25 cellular contexts compared by ENCODE assay signal in the genomic region with DNA sequence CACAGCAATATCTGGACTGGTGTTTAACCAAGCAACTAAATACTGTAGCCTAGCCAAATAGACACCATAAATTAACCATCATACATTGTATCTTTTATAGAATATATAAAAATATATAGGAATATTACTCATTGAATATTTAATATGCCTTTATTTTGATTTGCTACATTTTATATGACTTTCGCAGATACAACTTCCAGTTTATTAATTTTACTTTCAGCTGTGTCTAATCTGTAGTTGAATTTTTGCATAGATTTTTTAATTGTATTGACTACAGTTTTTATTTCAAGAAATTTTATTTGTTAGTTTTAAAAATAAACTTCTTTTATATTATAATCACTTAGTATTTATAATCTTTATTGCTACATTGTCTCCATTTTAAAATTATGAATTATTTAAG.
A peak's percentile ranks its signal among the peaks of the same experiment; 100 is the strongest.
DNase-seq lines count a peak whose midpoint lies in the region; ATAC-seq, FAIRE-seq and TF ChIP-seq lines count a peak whose summit lies in the region.
"Had no signal": no experiment of that assay in that cellular context is flagged by ENCODE, and none has a peak within 500 bp of the region (broad histone marks: within the 10 kb centered on the region; RNA-seq: fewer than 3 reads in every experiment).

No MANE protein-coding gene starts in this region.

- CTCF ChIA-PET in SK-N-SH (lab: Yijun Ruan, JAX) (no interaction called here), K562 (lab: Yijun Ruan, JAX; ENCODE audit: low intra/inter-chr PET ratio) (no interaction called here)

- TF ChIP-seq POLR2A in K562 (conservative IDR thresholded peaks at IDR 0.05) = no peak

- 86% methylated on average over 1 of the region's 1 CpG for WGBS in SK-N-SH (ENCODE audit: low lambda C conversion rate)
- WGBS in K562 (ENCODE audit: insufficient coverage, low coverage, missing lambda C conversion rate) = 76% methylated on average over 1 of the region's 1 CpG

- no peak for ATAC-seq in SK-N-SH treated with all-trans-retinoic acid at 6 μM for 48 hours
- no peak for ATAC-seq in K562
- ATAC-seq: A549, GM12878 had no signal

- POLR2A ChIA-PET in SK-N-SH (lab: Yijun Ruan, JAX) (no interaction called here), K562 (lab: Yijun Ruan, JAX) (no interaction called here)

- no peak for TF ChIP-seq CTCF in SK-N-SH (IDR thresholded peaks at IDR 0.05)
- no peak for TF ChIP-seq CTCF in K562 (IDR thresholded peaks at IDR 0.05 in 2 of 3, conservative IDR thresholded peaks at IDR 0.05 in 1 of 3; ENCODE audit: insufficient read depth in 2 of 3, low read depth in 1 of 3, low read length in 3 of 3)

- intact Hi-C loops in K562 (cut with micrococcal nuclease) = no loop called here
- intact Hi-C loops in posterior vena cava (cut with DNase I) = no loop called here

- H3K9me2 ChIP-seq in SK-N-SH = no peaks in the 10 kb centered on the region

- H3K4me3 ChIP-seq in SK-N-SH (ENCODE audit: low read depth in 2 of 2, low read length in 1 of 2) = no peak overlapping the region
- H3K4me3 ChIP-seq in K562 = no peak overlapping the region
- H3K4me3 ChIP-seq: A549; BLaER1 treated with 17β-estradiol and CSF1 and Interleukin-3, amounts not matched to agents 10 nM and 100 nM; GM12878; GM23248 had no signal

- no peaks in the 10 kb centered on the region for H3F3A ChIP-seq in SK-N-SH (replicated peaks; ENCODE audit: insufficient read depth)

- H4K20me1 ChIP-seq in SK-N-SH (ENCODE audit: insufficient read depth) (no peaks in the 10 kb centered on the region), K562 (replicated peaks; ENCODE audit: control insufficient read depth, insufficient read depth, low read length) (no peaks in the 10 kb centered on the region)
- H4K20me1 ChIP-seq: BLaER1 treated with 17β-estradiol and CSF1 and Interleukin-3, amounts not matched to agents 10 nM and 100 nM had no signal

- H3K79me2 ChIP-seq in SK-N-SH (ENCODE audit: insufficient read depth) (no peaks in the 10 kb centered on the region), K562 (ENCODE audit: control insufficient read depth, insufficient read depth, low read length) (no peaks in the 10 kb centered on the region)

- no peaks in the 10 kb centered on the region for H3K9me1 ChIP-seq in K562 (ENCODE audit: control insufficient read depth, insufficient read depth, low read length)

- H3K27me3 ChIP-seq in SK-N-SH (ENCODE audit: insufficient read depth) (no peaks in the 10 kb centered on the region), K562 (ENCODE audit: control insufficient read depth in 2 of 2, insufficient read depth in 2 of 2, low read length in 2 of 2) (no peaks in the 10 kb centered on the region)
- H3K27me3 ChIP-seq: BE2C; BLaER1 treated with 17β-estradiol and CSF1 and Interleukin-3, amounts not matched to agents 10 nM and 100 nM had no signal

- H3K4me1 ChIP-seq in SK-N-SH (ENCODE audit: control insufficient read depth in 1 of 2, insufficient read depth in 2 of 2, low read depth in 1 of 2, low read length in 1 of 2) (peaks cover 0 to 8% of the 10 kb centered on the region in 2 experiments; a peak in 1 of 4 replicates), K562 (replicated peaks in 1 of 2; ENCODE audit: control insufficient read depth in 2 of 2, insufficient read depth in 2 of 2, low read length in 2 of 2) (no peaks in the 10 kb centered on the region)
- H3K4me1 ChIP-seq: A549; BE2C; BLaER1 treated with 17β-estradiol and CSF1 and Interleukin-3, amounts not matched to agents 10 nM and 100 nM had no signal

- in situ Hi-C loops in K562 (cut with MboI) = loop anchor here (25.0 kb wide), 1 partner anchor 617 kb away; no protein-coding TSS in a partner anchor

- DNase-seq in SK-N-SH (no peak), K562 (ENCODE audit: extremely low read depth in 1 of 4, low spot score in 3 of 4) (no peak), NCI-H345 treated with DMSO at 0.1 percent for 48 hours (lab: John Stamatoyannopoulos, UW; ENCODE audit: unreplicated experiment) (no peak), posterior vena cava (ENCODE audit: low spot score) (no peak), NCI-H82 (lab: John Stamatoyannopoulos, UW) (no peak)
- DNase-seq: 8988T; ACHN; AML-193; BE2C; CD4-positive, alpha-beta T cell; CD8-positive, alpha-beta memory T cell; DMS 273 treated with DMSO at 0.1 percent for 48 hours; DND-41; GDM1; GM23248; H7; HCEC 1CT had no signal

- H3K9me3 ChIP-seq in SK-N-SH = peaks cover 7% of the 10 kb centered on the region; the same call in 1 of the 2 replicates
- no peaks in the 10 kb centered on the region for H3K9me3 ChIP-seq in K562 (replicated peaks; ENCODE audit: control insufficient read depth, insufficient read depth, low read depth, low read length)
- H3K9me3 ChIP-seq: BE2C had no signal

- H3K4me2 ChIP-seq in SK-N-SH (no peak overlapping the region), K562 (ENCODE audit: insufficient read depth, low read length) (no peak overlapping the region)
- H3K4me2 ChIP-seq: A549; BLaER1 treated with 17β-estradiol and CSF1 and Interleukin-3, amounts not matched to agents 10 nM and 100 nM had no signal

- no peak overlapping the region for H2AFZ ChIP-seq in SK-N-SH (ENCODE audit: low read depth)
- H2AFZ ChIP-seq in K562 (ENCODE audit: low read depth, low read length) = no peak overlapping the region
- H2AFZ ChIP-seq: GM23248 had no signal

- H3K36me3 ChIP-seq in SK-N-SH (replicated peaks in 1 of 2; ENCODE audit: control insufficient read depth in 1 of 2, insufficient read depth in 2 of 2, low read length in 1 of 2) (peaks cover 0 to 5% of the 10 kb centered on the region in 2 experiments), K562 (ENCODE audit: control insufficient read depth, insufficient read depth, low read length) (no peaks in the 10 kb centered on the region)
- H3K36me3 ChIP-seq: BE2C; BLaER1 treated with 17β-estradiol and CSF1 and Interleukin-3, amounts not matched to agents 10 nM and 100 nM had no signal

- H3K27ac ChIP-seq in SK-N-SH (ENCODE audit: low read depth in 2 of 2, low read length in 1 of 2) = no peak overlapping the region
- H3K27ac ChIP-seq in K562 (ENCODE audit: extremely low read depth, low read depth, low read length) = no peak overlapping the region
- H3K27ac ChIP-seq: A549; BLaER1 treated with 17β-estradiol and CSF1 and Interleukin-3, amounts not matched to agents 10 nM and 100 nM; GM23248 had no signal

- TF ChIP-seq EP300 in SK-N-SH (IDR thresholded peaks at IDR 0.05; ENCODE audit: borderline replicate concordance in 1 of 2, low read depth in 1 of 2, low read length in 1 of 2) (no peak), K562 (IDR thresholded peaks at IDR 0.05; ENCODE audit: low read length) (no peak)

- no TSS peak for BruUV-seq in K562 (replicated peaks; lab: Mats Ljungman, UMichigan)

- FAIRE-seq in K562 (lab: Jason Lieb, UNC) (no peak), islet of Langerhans (lab: Jason Lieb, UNC) (peak; percentile 79)
- FAIRE-seq: A549, D721Med, GM12878, GM19239, H1 had no signal

- H3K9ac ChIP-seq in SK-N-SH (no peak overlapping the region), K562 (ENCODE audit: insufficient read depth in 1 of 2, low read depth in 2 of 2, low read length in 2 of 2) (no peak overlapping the region)
- H3K9ac ChIP-seq: BLaER1 treated with 17β-estradiol and CSF1 and Interleukin-3, amounts not matched to agents 10 nM and 100 nM; GM23248 had no signal

- no peak for TF ChIP-seq RAD21 in SK-N-SH (IDR thresholded peaks at IDR 0.05; ENCODE audit: low read length)
- TF ChIP-seq RAD21 in K562 (CRISPR knock-in tag; conservative IDR thresholded peaks at IDR 0.05 in 1 of 2, IDR thresholded peaks at IDR 0.05 in 1 of 2) = no peak

TF ChIP-seq in SK-N-SH treated with all-trans-retinoic acid at 6 μM for 48 hours, 23 proteins besides CTCF, POLR2A, EP300 and RAD21 (continues in another document):
- TF ChIP-seq GLIS3 (CRISPR knock-in tag; IDR thresholded peaks at IDR 0.05) (no peak), ZC3H10 (CRISPR knock-in tag; IDR thresholded peaks at IDR 0.05) (no peak)

TF ChIP-seq in SK-N-SH, 30 proteins besides CTCF, POLR2A, EP300 and RAD21 (continues in another document):
- TF ChIP-seq EZH2phosphoT487 (IDR thresholded peaks at IDR 0.05; ENCODE audit: borderline replicate concordance, low read depth) (no peak), JUND (IDR thresholded peaks at IDR 0.05) (no peak), NRF1 (IDR thresholded peaks at IDR 0.05; ENCODE audit: low read depth, low read length) (no peak), FOXJ3 (CRISPR knock-in tag; IDR thresholded peaks at IDR 0.05) (no peak)
- TF ChIP-seq, protein P1, sequence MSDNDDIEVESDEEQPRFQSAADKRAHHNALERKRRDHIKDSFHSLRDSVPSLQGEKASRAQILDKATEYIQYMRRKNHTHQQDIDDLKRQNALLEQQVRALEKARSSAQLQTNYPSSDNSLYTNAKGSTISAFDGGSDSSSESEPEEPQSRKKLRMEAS (IDR thresholded peaks at IDR 0.05; ENCODE audit: low read depth) = no peak

TF ChIP-seq in K562, 482 proteins besides CTCF, POLR2A, EP300 and RAD21:
- TF ChIP-seq SMARCA5 (IDR thresholded peaks at IDR 0.05) (no peak), RBM25 (IDR thresholded peaks at IDR 0.05; ENCODE audit: low read depth, low read length, severe bottlenecking) (peak; percentile 51)
TF ChIP-seq in K562: peak in this region for 1.
